1 cellular context compared by ENCODE assay signal in genomic region chr1:114201486-114201885, GRCh38.
TF ChIP-seq lines count a peak whose summit lies in the region.

No MANE protein-coding gene starts in this region.

TF ChIP-seq in GM23338, 12 proteins besides CTCF, POLR2A, EP300 and RAD21 (continued from another document):
- TF ChIP-seq ZNF462 (CRISPR knock-in tag; IDR thresholded peaks at IDR 0.05) (no peak), ETS1 (IDR thresholded peaks at IDR 0.05) (no peak)
